9 cellular contexts compared by ENCODE assay signal in the genomic region with DNA sequence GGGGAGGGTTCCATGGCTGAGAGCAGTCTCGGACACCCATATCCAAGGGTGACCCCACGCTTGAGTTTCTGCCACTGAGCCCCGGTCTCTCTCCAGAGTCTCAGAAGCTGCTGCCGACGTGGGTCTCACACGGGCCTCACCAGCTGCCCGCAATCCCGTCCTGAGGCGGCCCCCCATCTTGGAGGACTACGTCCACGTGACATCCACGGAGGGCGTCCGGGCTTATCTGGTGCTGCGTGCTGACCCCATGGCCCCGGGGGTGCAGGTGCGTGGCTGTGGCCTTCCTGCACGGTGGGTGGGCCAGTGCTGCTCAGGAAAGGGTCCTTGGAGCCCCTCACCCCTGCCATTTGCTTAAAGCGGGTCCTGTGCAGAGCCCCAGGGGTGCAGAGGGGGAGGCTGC. TPM values are rescaled to one million over a fixed set of nuclear protein-coding genes. Genes with fewer than 3 reads are reported as not detected.
DNase-seq lines count a peak whose midpoint lies in the region; FAIRE-seq and TF ChIP-seq lines count a peak whose summit lies in the region.
"Had no signal": no experiment of that assay in that cellular context is flagged by ENCODE, and none has a peak within 500 bp of the region (broad histone marks: within the 10 kb centered on the region; RNA-seq: fewer than 3 reads in every experiment).

No MANE protein-coding gene starts in this region.

- H3K27me3 Mint-ChIP-seq in Caco-2 (ENCODE audit: insufficient read depth, unreplicated experiment) (no peaks in the 10 kb centered on the region), neural crest cell (ENCODE audit: low read depth) (no peaks in the 10 kb centered on the region)

- H3K36me3 Mint-ChIP-seq in Caco-2 (ENCODE audit: insufficient read depth, unreplicated experiment) (peaks cover 30% of the 10 kb centered on the region), neural crest cell (ENCODE audit: low read depth) (peaks cover 5% of the 10 kb centered on the region)

- H3K9me3 Mint-ChIP-seq in Caco-2 (ENCODE audit: unreplicated experiment) (no peaks in the 10 kb centered on the region), neural crest cell (no peaks in the 10 kb centered on the region)

- no peak overlapping the region for H3K27ac ChIP-seq in tibial artery

- H3K4me1 ChIP-seq in Caco-2 (peaks cover 11% of the 10 kb centered on the region; the same call in 1 of the 2 replicates), tibial artery (peaks cover 0 to 32% (median 21%) of the 10 kb centered on the region in 4 donors)

- H3K4me1 Mint-ChIP-seq in Caco-2 (ENCODE audit: low read depth, unreplicated experiment) = no peaks in the 10 kb centered on the region
- H3K4me1 Mint-ChIP-seq in neural crest cell = no peaks in the 10 kb centered on the region

- H3K4me3 ChIP-seq in Caco-2 (ENCODE audit: low read depth, low read length) (peak overlapping the region; percentile 97), MG63 (peak overlapping the region; percentile 84), bronchial epithelial cell (ENCODE audit: low read depth, low read length) (peak overlapping the region; percentile 79), tibial artery (peak overlapping the region in 1 of 2 donors; percentile 85)

- CTCF ChIA-PET in Caco-2 (lab: Charles Lee) = no interaction called here

- H3K9me3 ChIP-seq in Caco-2 (no peaks in the 10 kb centered on the region), MG63 (no peaks in the 10 kb centered on the region), tibial artery (no peaks in the 10 kb centered on the region)

- no peak overlapping the region for H3K27ac Mint-ChIP-seq in Caco-2 (ENCODE audit: unreplicated experiment)
- no peak overlapping the region for H3K27ac Mint-ChIP-seq in neural crest cell (ENCODE audit: unreplicated experiment)

- BruUV-seq in Caco-2 (replicated peaks; lab: Mats Ljungman, UMichigan) = no TSS peak

- intact Hi-C loops in Caco-2 (cut with micrococcal nuclease; ENCODE audit: unreplicated experiment) (loop anchor here (5.0 to 10.0 kb wide), 2 partner anchors 47 to 75 kb away; partner anchors contain the start of genes CIAO3 and METRN), tibial artery (cut with DNase I; ENCODE audit: low total_unique reads) (no loop called here)

- peak overlapping the region; percentile 82 for H3K4me3 Mint-ChIP-seq in Caco-2 (ENCODE audit: unreplicated experiment)
- H3K4me3 Mint-ChIP-seq in neural crest cell = peak overlapping the region; percentile 70

- FAIRE-seq in bronchial epithelial cell (lab: Jason Lieb, UNC) = no peak

- H3K27me3 ChIP-seq in Caco-2 (replicated peaks; ENCODE audit: control insufficient read depth, insufficient read depth, low read length) (no peaks in the 10 kb centered on the region), MG63 (no peaks in the 10 kb centered on the region), bronchial epithelial cell (ENCODE audit: control insufficient read depth, insufficient read depth, low read length) (no peaks in the 10 kb centered on the region), tibial artery (no peaks in the 10 kb centered on the region)

- H3K36me3 ChIP-seq in Caco-2 (ENCODE audit: control insufficient read depth, insufficient read depth, low read length) = peaks cover 3% of the 10 kb centered on the region; the same call in 1 of the 2 replicates
- peaks cover 58% of the 10 kb centered on the region for H3K36me3 ChIP-seq in MG63
- peaks cover 7% of the 10 kb centered on the region for H3K36me3 ChIP-seq in bronchial epithelial cell (ENCODE audit: control insufficient read depth, insufficient read depth, low read length)
- H3K36me3 ChIP-seq in tibial artery = peaks cover 0 to 34% (median 0%) of the 10 kb centered on the region in 3 donors

- POLR2A ChIA-PET in Caco-2 (lab: Charles Lee) = no interaction called here

- DNase-seq in Caco-2 (no peak), MG63 (no peak), bronchial epithelial cell (ENCODE audit: low read depth) (no peak), neural crest cell (ENCODE audit: low read depth, low spot score) (no peak), NCI-H510A (lab: John Stamatoyannopoulos, UW) (no peak), DMS79 treated with DMSO at 0.1 percent for 48 hours (lab: John Stamatoyannopoulos, UW) (no peak), dermis blood vessel endothelial cell (no peak), tibial artery (no peak)

- TF ChIP-seq CTCF in Caco-2 (IDR thresholded peaks at IDR 0.05; ENCODE audit: insufficient read depth in 1 of 2, low read depth in 1 of 2, low read length in 1 of 2, severe bottlenecking in 1 of 2, unreplicated experiment in 1 of 2) = no peak
- no peak for TF ChIP-seq CTCF in bronchial epithelial cell (IDR thresholded peaks at IDR 0.05; ENCODE audit: insufficient read depth, low read length, severe bottlenecking)
- TF ChIP-seq CTCF in neural crest cell (conservative IDR thresholded peaks at IDR 0.05) = no peak
- TF ChIP-seq CTCF in tibial artery (IDR thresholded peaks at IDR 0.05) = no peak

RNA-seq across cellular contexts. Expression of gene CHTF18, which starts 1.0 kb away (rescaled TPM):
- total RNA-seq in Caco-2 (2022) (97.6 and 102 TPM in 2 replicates), bronchial epithelial cell (1.6 and 2.8 TPM in 2 replicates), neural crest cell (156 and 169 TPM in 2 replicates), dermis blood vessel endothelial cell (20.1 and 23.8 TPM in 2 replicates)
- total RNA-seq in MG63 (2014; rRNA removed; shearing (Covaris generic); ENCODE audit: low replicate concordance) = 18.9 and 22.6 TPM in 2 replicates

RNA-seq across cellular contexts. Expression of gene RPUSD1, which starts 1.3 kb away (rescaled TPM):
- total RNA-seq in Caco-2 (2022) (42.2 and 44.0 TPM in 2 replicates), bronchial epithelial cell (20.9 and 27.4 TPM in 2 replicates), neural crest cell (36.1 and 36.8 TPM in 2 replicates), dermis blood vessel endothelial cell (31.1 and 48.4 TPM in 2 replicates)
- total RNA-seq in MG63 (2014; rRNA removed; shearing (Covaris generic); ENCODE audit: low replicate concordance) = 60.9 and 77.3 TPM in 2 replicates

RNA-seq across cellular contexts. Expression of gene GNG13, which starts 11.1 kb away (rescaled TPM):
- total RNA-seq in Caco-2 (2022) = not detected in 2 replicates
- not detected in 2 replicates for total RNA-seq in MG63 (2014; rRNA removed; shearing (Covaris generic); ENCODE audit: low replicate concordance)
- not detected in 2 replicates for total RNA-seq in bronchial epithelial cell
- total RNA-seq in neural crest cell = not detected in 2 replicates
- total RNA-seq in dermis blood vessel endothelial cell = not detected in 2 replicates
- total RNA-seq: myocyte had no signal

RNA-seq across cellular contexts. Expression of gene MSLN, which starts 28.9 kb away (rescaled TPM):
- 0.36 and 0.39 TPM in 2 replicates for total RNA-seq in Caco-2 (2022)
- total RNA-seq in MG63 (2014; rRNA removed; shearing (Covaris generic); ENCODE audit: low replicate concordance) = not detected in 2 replicates
- total RNA-seq in bronchial epithelial cell = 2.6 and 4.5 TPM in 2 replicates
- not detected in 2 replicates for total RNA-seq in neural crest cell
- 0.09 TPM in 1 of 2 replicates, not detected in the other for total RNA-seq in dermis blood vessel endothelial cell
- total RNA-seq: myocyte had no signal

RNA-seq across cellular contexts. Expression of gene CIAO3, which starts 48.7 kb away (rescaled TPM):
- total RNA-seq in Caco-2 (2022) = 42.9 and 44.5 TPM in 2 replicates
- total RNA-seq in MG63 (2014; rRNA removed; shearing (Covaris generic); ENCODE audit: low replicate concordance) = 39.0 and 72.9 TPM in 2 replicates
- total RNA-seq in bronchial epithelial cell = 33.2 and 43.1 TPM in 2 replicates
- total RNA-seq in neural crest cell = 42.1 and 45.9 TPM in 2 replicates
- 34.6 and 42.4 TPM in 2 replicates for total RNA-seq in dermis blood vessel endothelial cell
